ENCODE assay signal across 8 cellular contexts in the genomic region with DNA sequence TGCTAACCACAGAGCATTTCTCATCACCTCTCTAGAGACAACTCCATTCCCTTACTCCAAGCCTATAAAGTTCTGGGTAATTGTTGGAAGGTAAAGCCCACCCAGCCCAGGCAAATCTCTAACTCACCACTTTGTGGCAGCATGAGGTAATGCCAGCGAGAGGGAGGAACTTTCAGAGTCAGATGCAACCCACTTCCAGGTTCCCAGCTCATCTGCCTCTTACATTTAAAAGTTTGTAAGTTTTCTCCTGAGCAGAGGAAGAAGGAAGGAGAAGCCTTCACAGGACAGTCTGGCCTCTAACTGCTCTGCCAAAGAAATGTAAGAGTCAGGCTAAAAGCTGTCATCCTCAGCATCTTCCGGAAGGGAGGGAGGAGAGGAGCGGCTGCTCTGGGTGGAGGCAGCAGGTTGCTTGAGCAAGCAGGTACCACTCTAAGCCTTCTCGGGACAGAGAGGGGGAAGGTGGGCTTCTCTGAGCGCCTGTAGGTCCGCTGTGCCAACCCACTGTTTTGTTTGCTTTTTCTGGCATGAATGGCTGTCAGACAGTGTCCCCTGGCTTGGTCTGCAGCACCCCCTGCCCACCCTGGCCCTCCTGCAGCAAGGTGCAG. TPM values are rescaled to one million over a fixed set of nuclear protein-coding genes. Genes with fewer than 3 reads are reported as not detected.
DNase-seq lines count a peak whose midpoint lies in the region; ATAC-seq and TF ChIP-seq lines count a peak whose summit lies in the region.

No MANE protein-coding gene starts in this region.

- peaks cover 14% of the 10 kb centered on the region for H3K36me3 Mint-ChIP-seq in memory B cell

- H3K36me3 ChIP-seq in SJSA1 (peaks cover 64% of the 10 kb centered on the region), tibial artery (peaks cover 21 to 49% (median 33%) of the 10 kb centered on the region in 3 donors)

- H3K4me3 ChIP-seq in SJSA1 (peak overlapping the region; percentile 89), tibial artery (peak overlapping the region; percentile 79 to 91)

- TF ChIP-seq CTCF in tibial artery (IDR thresholded peaks at IDR 0.05) (no peak), omental fat pad (IDR thresholded peaks at IDR 0.05) (no peak)

- ATAC-seq in Right ventricle myocardium superior (ENCODE audit: poor library complexity) (no peak), memory B cell (ENCODE audit: low read depth) (no peak), omental fat pad (ENCODE audit: low FRiP score) (no peak)

- intact Hi-C loops in Right ventricle myocardium superior (cut with DNase I): no loop called here
- intact Hi-C loops in cardiac septum (cut with DNase I): no loop called here
- intact Hi-C loops in tibial artery (cut with DNase I; ENCODE audit: low total_unique reads): loop anchor here (10.0 kb wide), 1 partner anchor 245 kb away; no protein-coding TSS in a partner anchor

- no peaks in the 10 kb centered on the region for H3K27me3 ChIP-seq in SJSA1 (replicated peaks)
- no peaks in the 10 kb centered on the region for H3K27me3 ChIP-seq in tibial artery

- no peaks in the 10 kb centered on the region for H3K9me3 Mint-ChIP-seq in memory B cell

- H3K9me3 ChIP-seq in SJSA1 (replicated peaks): no peaks in the 10 kb centered on the region
- no peaks in the 10 kb centered on the region for H3K9me3 ChIP-seq in tibial artery

- H3K4me1 ChIP-seq in SJSA1 (replicated peaks) (peaks cover 37% of the 10 kb centered on the region), tibial artery (peaks cover 0 to 50% (median 27%) of the 10 kb centered on the region in 4 donors)

- no peaks in the 10 kb centered on the region for H3K27me3 Mint-ChIP-seq in memory B cell

- DNase-seq in Right ventricle myocardium superior (peak; percentile 18), cardiac septum (ENCODE audit: low spot score) (no peak), SJSA1 (ENCODE audit: low read depth in 1 of 2, low spot score in 2 of 2) (peak in 1 of 2 experiments; percentile 42), caudate nucleus (lab: John Stamatoyannopoulos, UW) (peak in 11 of 61 donors; percentile 11 to 55 (median 27)), memory B cell (ENCODE audit: low spot score in 2 of 2) (no peak), tibial artery (no peak), omental fat pad (ENCODE audit: low spot score) (no peak), NCI-H146 treated with DMSO at 0.1 percent for 48 hours (lab: John Stamatoyannopoulos, UW; ENCODE audit: unreplicated experiment) (no peak)

- H3K27ac ChIP-seq in SJSA1 (peak overlapping the region; percentile 60), caudate nucleus (ENCODE audit: low read depth, low read length) (peak overlapping the region; percentile 26), tibial artery (peak overlapping the region; percentile 90 to 98)

- peak overlapping the region; percentile 77 for H3K4me3 Mint-ChIP-seq in memory B cell

- peaks cover 25% of the 10 kb centered on the region for H3K4me1 Mint-ChIP-seq in memory B cell

- H3K27ac Mint-ChIP-seq in memory B cell: peak overlapping the region; percentile 67

RNA-seq across cellular contexts. Expression of a gene that starts 1.0 kb away (rescaled TPM):
- total RNA-seq in Right ventricle myocardium superior (8.1 TPM), cardiac septum (7.2 TPM), omental fat pad (1 to 10 TPM; 3.2 to 9.1 (median 5.6) TPM)
- total RNA-seq in SJSA1 (2014; rRNA removed; shearing (Covaris generic)): 1.5 and 4.3 TPM in 2 replicates

RNA-seq across cellular contexts. Expression of a gene that starts 1.7 kb away (rescaled TPM):
- 32.1 TPM for total RNA-seq in Right ventricle myocardium superior
- total RNA-seq in cardiac septum: 36.0 TPM
- total RNA-seq in SJSA1 (2014; rRNA removed; shearing (Covaris generic)): 52.9 and 68.5 TPM in 2 replicates
- 10 to 100 TPM; 18.8 to 42.5 (median 33.4) TPM for total RNA-seq in omental fat pad

RNA-seq across cellular contexts. Expression of a gene that starts 26.1 kb away (rescaled TPM):
- total RNA-seq in Right ventricle myocardium superior: 55.2 TPM
- 53.5 TPM for total RNA-seq in cardiac septum
- total RNA-seq in SJSA1 (2014; rRNA removed; shearing (Covaris generic)): 1.2 and 1.9 TPM in 2 replicates
- 10 to 100 TPM in 3 of 4 donors, 1 to 10 TPM in 1; 5.5 to 15.2 (median 14.4) TPM for total RNA-seq in omental fat pad

RNA-seq across cellular contexts. Expression of a gene that starts 28.5 kb away (rescaled TPM):
- total RNA-seq in Right ventricle myocardium superior: not detected
- not detected for total RNA-seq in cardiac septum
- total RNA-seq in SJSA1 (2014; rRNA removed; shearing (Covaris generic)): 0.13 TPM in 1 of 2 replicates, not detected in the other
- total RNA-seq in omental fat pad: not detected

Comparison
In these comparisons a context has a peak if more than half of its experiments do, and no peak if none do; other contexts are left out.
1. H3K27ac ChIP-seq: peak in every context shown above with its lines; median percentile 94 in tibial artery; 60 in SJSA1; 26 in caudate nucleus.